Comparison of ENCODE assay signal across 8 cellular contexts in the genomic region with DNA sequence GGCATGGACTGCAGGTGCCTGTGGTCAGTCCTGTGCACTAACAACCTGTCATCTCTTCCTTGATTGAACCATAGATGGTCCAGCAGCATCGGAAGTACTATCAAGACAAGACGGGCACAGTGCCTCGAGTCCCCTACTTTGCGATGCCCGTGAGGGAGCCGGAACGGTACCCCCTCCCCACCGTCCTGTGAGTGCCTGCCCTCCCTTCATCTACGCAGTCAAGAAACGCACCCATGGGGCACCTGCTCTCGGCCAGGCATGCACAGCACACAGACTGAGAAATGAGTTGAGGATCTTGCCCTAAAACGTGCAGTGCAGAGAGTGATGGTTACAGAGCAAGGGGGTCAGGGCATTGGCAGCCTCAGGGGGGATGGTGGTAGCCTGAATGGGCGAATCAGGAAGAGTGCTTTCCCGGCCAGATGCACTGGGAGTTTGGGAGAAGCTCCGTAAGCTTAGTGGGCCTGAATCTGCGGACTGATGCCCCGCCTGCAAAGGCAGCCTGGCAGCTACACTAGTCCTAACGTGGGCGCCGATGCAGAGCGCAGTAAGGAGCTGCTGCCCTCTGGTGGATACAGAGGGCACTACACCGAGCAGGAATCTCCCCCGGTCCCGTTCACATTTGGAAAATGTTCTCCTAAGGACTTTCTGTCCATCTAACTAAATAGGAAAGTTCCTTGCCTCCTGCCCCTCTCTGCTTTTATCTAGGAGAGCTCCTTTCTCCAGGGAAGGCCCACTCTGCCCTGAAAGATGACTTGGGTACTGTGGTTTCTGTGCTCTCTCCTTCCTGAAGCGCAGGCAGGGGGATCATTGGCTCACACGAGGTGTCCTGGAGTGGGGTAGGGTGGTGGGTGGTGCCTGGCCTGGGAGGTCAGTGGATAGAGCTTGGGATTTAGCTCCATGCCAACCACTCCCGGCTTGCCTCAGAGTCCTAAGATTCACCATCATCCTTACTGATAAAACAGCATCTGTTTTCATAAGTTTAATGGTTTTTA.
A peak's percentile ranks its signal among the peaks of the same experiment; 100 is the strongest.
DNase-seq lines count a peak whose midpoint lies in the region; FAIRE-seq and TF ChIP-seq lines count a peak whose summit lies in the region.

No MANE protein-coding gene starts in this region.

- H3K4me1 ChIP-seq in liver (ENCODE audit: control insufficient read depth in 4 of 4, insufficient read depth in 4 of 4, low read length in 3 of 4): no peaks in the 10 kb centered on the region

- WGBS in liver: 38% methylated on average over 27 of the region's 27 CpGs

- H3K4me3 Mint-ChIP-seq in chondrocyte (ENCODE audit: unreplicated experiment): no peak overlapping the region

- H3K9me3 ChIP-seq in liver (ENCODE audit: control insufficient read depth in 4 of 4, low read length in 3 of 4): no peaks in the 10 kb centered on the region

- H3K4me3 ChIP-seq in liver (ENCODE audit: low read depth in 1 of 3, low read length in 3 of 3): no peak overlapping the region

- peak; percentile 93 to 98 for TF ChIP-seq RAD21 in liver (IDR thresholded peaks at IDR 0.05)

- peaks cover 3% of the 10 kb centered on the region for H3K4me1 Mint-ChIP-seq in chondrocyte (ENCODE audit: low read depth)

- no peak overlapping the region for H3K9ac ChIP-seq in liver (ENCODE audit: low read depth in 1 of 2, low read length in 2 of 2)

- no peaks in the 10 kb centered on the region for H3K36me3 ChIP-seq in liver (ENCODE audit: control insufficient read depth in 4 of 4, insufficient read depth in 3 of 4, low read depth in 1 of 4, low read length in 3 of 4)

- DNase-seq in AG08396 (ENCODE audit: low spot score) (peak; percentile 88), GM19239 (ENCODE audit: insufficient read length, low spot score) (peak; percentile 83), NCI-H2227 treated with DMSO at 0.1 percent for 48 hours (lab: John Stamatoyannopoulos, UW) (peak; percentile 40), chondrocyte (ENCODE audit: low spot score) (peak; percentile 66), putamen (ENCODE audit: low spot score) (no peak)
- peak; percentile 50 for DNase-seq in activated CD4-positive, alpha-beta T cell treated with anti-CD3 and anti-CD28 coated beads for 1 hour
- peak; percentile 38 to 60 (median 41) for DNase-seq in stimulated activated CD4-positive, alpha-beta T cell treated with anti-CD3 and anti-CD28 coated beads, TNF-alpha, amount 100 ng/mL, for 24 hours (ENCODE audit: low read depth in 3 of 3)

- peaks cover 57% of the 10 kb centered on the region for H3K27me3 Mint-ChIP-seq in chondrocyte (ENCODE audit: low read depth)

- H3K9me3 Mint-ChIP-seq in chondrocyte (ENCODE audit: low read depth): no peaks in the 10 kb centered on the region

- no peak overlapping the region for H3K27ac ChIP-seq in liver (ENCODE audit: low read depth in 1 of 2, low read length in 2 of 2)

- peak; percentile 95 for TF ChIP-seq CTCF in chondrocyte (IDR thresholded peaks at IDR 0.05)
- TF ChIP-seq CTCF in liver (IDR thresholded peaks at IDR 0.05; ENCODE audit: low read depth, low read length, missing input control): peak; percentile 98

- peak; percentile 84 for FAIRE-seq in GM19239 (lab: Jason Lieb, UNC)

- H3K27me3 ChIP-seq in liver (ENCODE audit: control insufficient read depth in 4 of 4, insufficient read depth in 4 of 4, low read length in 3 of 4): no peaks in the 10 kb centered on the region

- no peak overlapping the region for H3K27ac Mint-ChIP-seq in chondrocyte (ENCODE audit: unreplicated experiment)

- no peaks in the 10 kb centered on the region for H3K36me3 Mint-ChIP-seq in chondrocyte (ENCODE audit: low read depth)

TF ChIP-seq in liver, 16 proteins besides CTCF, POLR2A, EP300 and RAD21:
- TF ChIP-seq YY1 (IDR thresholded peaks at IDR 0.05) (no peak), HNF4A (conservative IDR thresholded peaks at IDR 0.05) (no peak), GABPA (IDR thresholded peaks at IDR 0.05 in 1 of 2, conservative IDR thresholded peaks at IDR 0.05 in 1 of 2) (no peak), FOXA2 (IDR thresholded peaks at IDR 0.05) (no peak), FOXA1 (IDR thresholded peaks at IDR 0.05) (no peak), JUND (IDR thresholded peaks at IDR 0.05) (no peak), EGR1 (IDR thresholded peaks at IDR 0.05; ENCODE audit: low read depth in 2 of 2) (no peak), NR2F2 (IDR thresholded peaks at IDR 0.05) (no peak), HNF4G (IDR thresholded peaks at IDR 0.05) (no peak), TAF1 (conservative IDR thresholded peaks at IDR 0.05) (no peak), RXRA (IDR thresholded peaks at IDR 0.05) (no peak), SP1 (IDR thresholded peaks at IDR 0.05) (no peak)
- TF ChIP-seq, protein P1, sequence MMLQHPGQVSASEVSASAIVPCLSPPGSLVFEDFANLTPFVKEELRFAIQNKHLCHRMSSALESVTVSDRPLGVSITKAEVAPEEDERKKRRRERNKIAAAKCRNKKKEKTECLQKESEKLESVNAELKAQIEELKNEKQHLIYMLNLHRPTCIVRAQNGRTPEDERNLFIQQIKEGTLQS (IDR thresholded peaks at IDR 0.05): no peak
- TF ChIP-seq, protein P2, sequence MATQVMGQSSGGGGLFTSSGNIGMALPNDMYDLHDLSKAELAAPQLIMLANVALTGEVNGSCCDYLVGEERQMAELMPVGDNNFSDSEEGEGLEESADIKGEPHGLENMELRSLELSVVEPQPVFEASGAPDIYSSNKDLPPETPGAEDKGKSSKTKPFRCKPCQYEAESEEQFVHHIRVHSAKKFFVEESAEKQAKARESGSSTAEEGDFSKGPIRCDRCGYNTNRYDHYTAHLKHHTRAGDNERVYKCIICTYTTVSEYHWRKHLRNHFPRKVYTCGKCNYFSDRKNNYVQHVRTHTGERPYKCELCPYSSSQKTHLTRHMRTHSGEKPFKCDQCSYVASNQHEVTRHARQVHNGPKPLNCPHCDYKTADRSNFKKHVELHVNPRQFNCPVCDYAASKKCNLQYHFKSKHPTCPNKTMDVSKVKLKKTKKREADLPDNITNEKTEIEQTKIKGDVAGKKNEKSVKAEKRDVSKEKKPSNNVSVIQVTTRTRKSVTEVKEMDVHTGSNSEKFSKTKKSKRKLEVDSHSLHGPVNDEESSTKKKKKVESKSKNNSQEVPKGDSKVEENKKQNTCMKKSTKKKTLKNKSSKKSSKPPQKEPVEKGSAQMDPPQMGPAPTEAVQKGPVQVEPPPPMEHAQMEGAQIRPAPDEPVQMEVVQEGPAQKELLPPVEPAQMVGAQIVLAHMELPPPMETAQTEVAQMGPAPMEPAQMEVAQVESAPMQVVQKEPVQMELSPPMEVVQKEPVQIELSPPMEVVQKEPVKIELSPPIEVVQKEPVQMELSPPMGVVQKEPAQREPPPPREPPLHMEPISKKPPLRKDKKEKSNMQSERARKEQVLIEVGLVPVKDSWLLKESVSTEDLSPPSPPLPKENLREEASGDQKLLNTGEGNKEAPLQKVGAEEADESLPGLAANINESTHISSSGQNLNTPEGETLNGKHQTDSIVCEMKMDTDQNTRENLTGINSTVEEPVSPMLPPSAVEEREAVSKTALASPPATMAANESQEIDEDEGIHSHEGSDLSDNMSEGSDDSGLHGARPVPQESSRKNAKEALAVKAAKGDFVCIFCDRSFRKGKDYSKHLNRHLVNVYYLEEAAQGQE (IDR thresholded peaks at IDR 0.05): no peak
- TF ChIP-seq, protein P3, sequence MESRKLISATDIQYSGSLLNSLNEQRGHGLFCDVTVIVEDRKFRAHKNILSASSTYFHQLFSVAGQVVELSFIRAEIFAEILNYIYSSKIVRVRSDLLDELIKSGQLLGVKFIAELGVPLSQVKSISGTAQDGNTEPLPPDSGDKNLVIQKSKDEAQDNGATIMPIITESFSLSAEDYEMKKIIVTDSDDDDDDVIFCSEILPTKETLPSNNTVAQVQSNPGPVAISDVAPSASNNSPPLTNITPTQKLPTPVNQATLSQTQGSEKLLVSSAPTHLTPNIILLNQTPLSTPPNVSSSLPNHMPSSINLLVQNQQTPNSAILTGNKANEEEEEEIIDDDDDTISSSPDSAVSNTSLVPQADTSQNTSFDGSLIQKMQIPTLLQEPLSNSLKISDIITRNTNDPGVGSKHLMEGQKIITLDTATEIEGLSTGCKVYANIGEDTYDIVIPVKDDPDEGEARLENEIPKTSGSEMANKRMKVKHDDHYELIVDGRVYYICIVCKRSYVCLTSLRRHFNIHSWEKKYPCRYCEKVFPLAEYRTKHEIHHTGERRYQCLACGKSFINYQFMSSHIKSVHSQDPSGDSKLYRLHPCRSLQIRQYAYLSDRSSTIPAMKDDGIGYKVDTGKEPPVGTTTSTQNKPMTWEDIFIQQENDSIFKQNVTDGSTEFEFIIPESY (IDR thresholded peaks at IDR 0.05): no peak
- TF ChIP-seq, protein P4, sequence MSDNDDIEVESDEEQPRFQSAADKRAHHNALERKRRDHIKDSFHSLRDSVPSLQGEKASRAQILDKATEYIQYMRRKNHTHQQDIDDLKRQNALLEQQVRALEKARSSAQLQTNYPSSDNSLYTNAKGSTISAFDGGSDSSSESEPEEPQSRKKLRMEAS (IDR thresholded peaks at IDR 0.05): no peak
